In genomic region chr4:130808492-130808891, GRCh38 we compare ENCODE assay signal across 9 cellular contexts.
DNase-seq lines count a peak whose midpoint lies in the region; ATAC-seq and TF ChIP-seq lines count a peak whose summit lies in the region.
"Had no signal": no experiment of that assay in that cellular context is flagged by ENCODE, and none has a peak within 500 bp of the region (broad histone marks: within the 10 kb centered on the region; RNA-seq: fewer than 3 reads in every experiment).

No MANE protein-coding gene starts in this region.

- H3K9me3 ChIP-seq in mesenchymal stem cell (ENCODE audit: control insufficient read depth, low read length): peaks cover 16% of the 10 kb centered on the region
- H3K9me3 ChIP-seq in effector memory CD4-positive, alpha-beta T cell (ENCODE audit: control insufficient read depth, low read length): peaks cover 6% of the 10 kb centered on the region

- no peak for TF ChIP-seq EP300 in Ishikawa (IDR thresholded peaks at IDR 0.05; ENCODE audit: borderline replicate concordance)

- no peaks in the 10 kb centered on the region for H3K4me1 ChIP-seq in mesenchymal stem cell (ENCODE audit: control insufficient read depth, insufficient read depth, low read depth, low read length)
- no peaks in the 10 kb centered on the region for H3K4me1 ChIP-seq in effector memory CD4-positive, alpha-beta T cell (ENCODE audit: control insufficient read depth, insufficient read depth, low read length, poor library complexity, severe bottlenecking)

- no peak overlapping the region for H2BK120ac ChIP-seq in mesenchymal stem cell (ENCODE audit: low read depth, low read length)

- H3K36me3 ChIP-seq in mesenchymal stem cell (ENCODE audit: control insufficient read depth in 1 of 2, insufficient read depth in 2 of 2, low read depth in 1 of 2, low read length in 2 of 2): no peaks in the 10 kb centered on the region
- H3K36me3 ChIP-seq in effector memory CD4-positive, alpha-beta T cell (ENCODE audit: control insufficient read depth, insufficient read depth, low read length): no peaks in the 10 kb centered on the region

- H2BK5ac ChIP-seq in mesenchymal stem cell (ENCODE audit: low read depth, low read length, poor library complexity, severe bottlenecking): no peak overlapping the region

- H3K27me3 ChIP-seq in mesenchymal stem cell (ENCODE audit: control insufficient read depth in 1 of 2, insufficient read depth in 1 of 2, low read length in 2 of 2): no peaks in the 10 kb centered on the region
- no peaks in the 10 kb centered on the region for H3K27me3 ChIP-seq in effector memory CD4-positive, alpha-beta T cell (replicated peaks; ENCODE audit: control insufficient read depth, insufficient read depth, low read length, poor library complexity, severe bottlenecking)

- no peak for ATAC-seq in GM21825 (IDR thresholded peaks at IDR 0.05; ENCODE audit: unreplicated experiment)

- H2BK15ac ChIP-seq in mesenchymal stem cell (ENCODE audit: low read depth, poor library complexity, severe bottlenecking): no peak overlapping the region

- peak overlapping the region; percentile 32 for H3K9ac ChIP-seq in mesenchymal stem cell (ENCODE audit: low read length)

- no peak overlapping the region for H2AFZ ChIP-seq in mesenchymal stem cell (ENCODE audit: low read depth, low read length)

- H3K4me2 ChIP-seq in mesenchymal stem cell (ENCODE audit: low read length, poor library complexity, severe bottlenecking): no peak overlapping the region

- no peak overlapping the region for H3K18ac ChIP-seq in mesenchymal stem cell (ENCODE audit: low read depth in 1 of 2, low read length in 2 of 2)

- no peaks in the 10 kb centered on the region for H3K79me1 ChIP-seq in mesenchymal stem cell (replicated peaks; ENCODE audit: low read length, poor library complexity, severe bottlenecking)

- H3K4me3 ChIP-seq in mesenchymal stem cell (ENCODE audit: insufficient read depth in 1 of 2, low read depth in 1 of 2, low read length in 2 of 2): no peak overlapping the region
- H3K4me3 ChIP-seq in effector memory CD4-positive, alpha-beta T cell (ENCODE audit: insufficient read depth, low read depth, low read length, poor library complexity, severe bottlenecking): no peak overlapping the region

- H4K8ac ChIP-seq in mesenchymal stem cell (ENCODE audit: low read length): no peak overlapping the region

- no peak overlapping the region for H3K14ac ChIP-seq in mesenchymal stem cell (ENCODE audit: low read length in 2 of 2)

- no peak overlapping the region for H3K23ac ChIP-seq in mesenchymal stem cell (ENCODE audit: low read length in 2 of 2)

- no peak overlapping the region for H2AK5ac ChIP-seq in mesenchymal stem cell (ENCODE audit: low read length, severe bottlenecking)

- DNase-seq in EL: peak; percentile 37
- DNase-seq in amniotic epithelial cell (ENCODE audit: low read depth): peak; percentile 17
- DNase-seq in mesenchymal stem cell: peak; percentile 17
- no peak for DNase-seq in effector memory CD4-positive, alpha-beta T cell
- no peak for DNase-seq in OCI-M2 (lab: John Stamatoyannopoulos, UW; ENCODE audit: unreplicated experiment)
- no peak for DNase-seq in NCI-H2107 (lab: John Stamatoyannopoulos, UW)
- DNase-seq: NCI-H1436 had no signal

- WGBS in mesenchymal stem cell: 69% methylated on average over 2 of the region's 3 CpGs

- H3K27ac ChIP-seq in mesenchymal stem cell (ENCODE audit: low read length, poor library complexity, severe bottlenecking): no peak overlapping the region
- no peak overlapping the region for H3K27ac ChIP-seq in effector memory CD4-positive, alpha-beta T cell (ENCODE audit: insufficient read depth, low read length, poor library complexity, severe bottlenecking)

- H3K4ac ChIP-seq in mesenchymal stem cell (ENCODE audit: low read depth in 1 of 2, low read length in 2 of 2): no peak overlapping the region

- no peak overlapping the region for H2BK12ac ChIP-seq in mesenchymal stem cell (ENCODE audit: low read length in 2 of 2)

- no peak overlapping the region for H4K91ac ChIP-seq in mesenchymal stem cell (ENCODE audit: low read length)

- TF ChIP-seq RAD21 in Ishikawa (IDR thresholded peaks at IDR 0.05; ENCODE audit: low read depth): peak; percentile 48

TF ChIP-seq in Ishikawa, 13 proteins besides CTCF, POLR2A, EP300 and RAD21:
- TF ChIP-seq YY1 (IDR thresholded peaks at IDR 0.05; ENCODE audit: low read depth) (no peak), TAF1 (IDR thresholded peaks at IDR 0.05; ENCODE audit: low read depth) (no peak), NFIC (IDR thresholded peaks at IDR 0.05) (no peak), TCF12 (IDR thresholded peaks at IDR 0.05; ENCODE audit: low read depth) (no peak), ZBTB7A (IDR thresholded peaks at IDR 0.05; ENCODE audit: low read depth) (no peak), CREB1 (IDR thresholded peaks at IDR 0.05; ENCODE audit: low read depth) (no peak), MAX (IDR thresholded peaks at IDR 0.05) (no peak), REST (IDR thresholded peaks at IDR 0.05; ENCODE audit: low read depth) (no peak), EGR1 (IDR thresholded peaks at IDR 0.05) (no peak), CEBPB (IDR thresholded peaks at IDR 0.05) (no peak), FOXM1 (IDR thresholded peaks at IDR 0.05; ENCODE audit: borderline replicate concordance, low read depth) (no peak), TEAD4 (IDR thresholded peaks at IDR 0.05) (no peak)
- TF ChIP-seq, protein P1, sequence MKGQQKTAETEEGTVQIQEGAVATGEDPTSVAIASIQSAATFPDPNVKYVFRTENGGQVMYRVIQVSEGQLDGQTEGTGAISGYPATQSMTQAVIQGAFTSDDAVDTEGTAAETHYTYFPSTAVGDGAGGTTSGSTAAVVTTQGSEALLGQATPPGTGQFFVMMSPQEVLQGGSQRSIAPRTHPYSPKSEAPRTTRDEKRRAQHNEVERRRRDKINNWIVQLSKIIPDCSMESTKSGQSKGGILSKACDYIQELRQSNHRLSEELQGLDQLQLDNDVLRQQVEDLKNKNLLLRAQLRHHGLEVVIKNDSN (IDR thresholded peaks at IDR 0.05): no peak

Comparison
In these comparisons a context has a peak if more than half of its experiments do, and no peak if none do; other contexts are left out.
1. DNase-seq: peak in EL (single experiment), amniotic epithelial cell (single experiment) and mesenchymal stem cell (single experiment); none in effector memory CD4-positive, alpha-beta T cell (0 of 3), OCI-M2 (single experiment) and NCI-H2107 (single experiment).